In genomic region chr2:53970898-53971681, GRCh38 we compare ENCODE assay signal across 1 cellular context.
TF ChIP-seq lines count a peak whose summit lies in the region.

Gene PSME4, minus strand, starts transcription at chr2:53970993. Its CDS starts 209 bp downstream, at chr2:53970784.

TF ChIP-seq in HepG2, 621 proteins besides CTCF, POLR2A, EP300 and RAD21 (continued from another document and continues in another):
- TF ChIP-seq ZBTB26 (CRISPR knock-in tag; IDR thresholded peaks at IDR 0.05; ENCODE audit: borderline replicate concordance) (peak; percentile 89), ZNF230 (CRISPR knock-in tag; IDR thresholded peaks at IDR 0.05) (peak; percentile 62; the same call in 1 of the 2 replicates), NFE2L1 (CRISPR knock-in tag; IDR thresholded peaks at IDR 0.05; ENCODE audit: borderline replicate concordance) (no peak), ZBTB2 (CRISPR knock-in tag; IDR thresholded peaks at IDR 0.05; ENCODE audit: low read depth) (peak; percentile 95), GABPA (IDR thresholded peaks at IDR 0.05; ENCODE audit: low read depth, low read length) (peak; percentile 88), GABPA (CRISPR knock-in tag; IDR thresholded peaks at IDR 0.05; ENCODE audit: low read depth) (peak; percentile 84), SRSF1 (optimal IDR thresholded peaks at IDR 0.05; ENCODE audit: low read depth, low read length) (no peak), IKZF4 (CRISPR knock-in tag; IDR thresholded peaks at IDR 0.05; ENCODE audit: borderline replicate concordance, low read depth, not compliant biosample characterization) (peak; percentile 74), ZNF30 (CRISPR knock-in tag; IDR thresholded peaks at IDR 0.05) (peak; percentile 94), CCAR2 (optimal IDR thresholded peaks at IDR 0.05; ENCODE audit: low read depth, low read length) (no peak), ZNF724P (CRISPR knock-in tag; IDR thresholded peaks at IDR 0.05; ENCODE audit: borderline replicate concordance) (no peak; the same call in 1 of the 2 replicates), AHR (CRISPR knock-in tag; IDR thresholded peaks at IDR 0.05) (peak; percentile 81), RORA (CRISPR knock-in tag; IDR thresholded peaks at IDR 0.05) (no peak), FOXK2 (IDR thresholded peaks at IDR 0.05) (no peak), ZNF501 (CRISPR knock-in tag; IDR thresholded peaks at IDR 0.05) (no peak; the same call in 1 of the 2 replicates), FIP1L1 (IDR thresholded peaks at IDR 0.05; ENCODE audit: borderline replicate concordance, insufficient read depth, low read depth, low read length) (no peak), TOE1 (CRISPR knock-in tag; IDR thresholded peaks at IDR 0.05) (peak; percentile 59; the same call in 1 of the 2 replicates), HDAC1 (CRISPR knock-in tag; IDR thresholded peaks at IDR 0.05) (peak; percentile 84), TGIF2 (CRISPR knock-in tag; IDR thresholded peaks at IDR 0.05) (peak; percentile 75; the same call in 1 of the 2 replicates), ZKSCAN1 (IDR thresholded peaks at IDR 0.05; ENCODE audit: low read length) (no peak), RBM22 (optimal IDR thresholded peaks at IDR 0.05; ENCODE audit: low read length) (no peak), ATRX (CRISPR knock-in tag; IDR thresholded peaks at IDR 0.05; ENCODE audit: borderline replicate concordance) (no peak), PAX8 (CRISPR knock-in tag; IDR thresholded peaks at IDR 0.05; ENCODE audit: borderline replicate concordance) (peak; percentile 87), ZNF883 (CRISPR knock-in tag; IDR thresholded peaks at IDR 0.05; ENCODE audit: not compliant biosample characterization) (peak; percentile 95), ZBTB49 (CRISPR knock-in tag; IDR thresholded peaks at IDR 0.05; ENCODE audit: borderline replicate concordance) (no peak), SOX13 (IDR thresholded peaks at IDR 0.05) (peak; percentile 54; the same call in 1 of the 2 replicates), SOX13 (CRISPR knock-in tag; conservative IDR thresholded peaks at IDR 0.05 in 1 of 2, IDR thresholded peaks at IDR 0.05 in 1 of 2) (peak in 1 of 2 experiments; percentile 93; a peak in 2 of 4 replicates), ZNF382 (CRISPR knock-in tag; IDR thresholded peaks at IDR 0.05; ENCODE audit: borderline replicate concordance) (no peak), ZNF598 (CRISPR knock-in tag; IDR thresholded peaks at IDR 0.05; ENCODE audit: borderline replicate concordance) (peak; percentile 75; the same call in 1 of the 2 replicates), U2AF2 (IDR thresholded peaks at IDR 0.05; ENCODE audit: low read depth, low read length) (no peak), ZNF7 (CRISPR knock-in tag; IDR thresholded peaks at IDR 0.05) (0 out of 2 replicates have a peak, but pooled peaks have one; percentile 7), GZF1 (CRISPR knock-in tag; IDR thresholded peaks at IDR 0.05) (no peak), ZMAT5 (CRISPR knock-in tag; IDR thresholded peaks at IDR 0.05; ENCODE audit: borderline replicate concordance, low read depth) (no peak), PAXIP1 (CRISPR knock-in tag; conservative IDR thresholded peaks at IDR 0.05) (peak; percentile 36), JUND (CRISPR knock-in tag; IDR thresholded peaks at IDR 0.05) (no peak), ZBTB4 (CRISPR knock-in tag; IDR thresholded peaks at IDR 0.05; ENCODE audit: borderline replicate concordance) (no peak; the same call in 1 of the 2 replicates), GTF2F1 (IDR thresholded peaks at IDR 0.05; ENCODE audit: low read length) (peak; percentile 70), HOXA5 (CRISPR knock-in tag; IDR thresholded peaks at IDR 0.05) (peak; percentile 81), ISX (CRISPR knock-in tag; conservative IDR thresholded peaks at IDR 0.05) (peak; percentile 84), ATAD3A (CRISPR knock-in tag; IDR thresholded peaks at IDR 0.05) (no peak), ZNF275 (CRISPR knock-in tag; IDR thresholded peaks at IDR 0.05; ENCODE audit: borderline replicate concordance) (peak; percentile 87; the same call in 1 of the 2 replicates), NFRKB (IDR thresholded peaks at IDR 0.05) (no peak), RBAK (CRISPR knock-in tag; IDR thresholded peaks at IDR 0.05) (peak; percentile 25; the same call in 1 of the 2 replicates), ZNF383 (CRISPR knock-in tag; IDR thresholded peaks at IDR 0.05; ENCODE audit: borderline replicate concordance) (no peak), MYPOP (CRISPR knock-in tag; IDR thresholded peaks at IDR 0.05) (peak; percentile 83; the same call in 1 of the 2 replicates), TBX2 (CRISPR knock-in tag; IDR thresholded peaks at IDR 0.05; ENCODE audit: borderline replicate concordance) (peak; percentile 47; the same call in 1 of the 2 replicates), AGO2 (optimal IDR thresholded peaks at IDR 0.05; ENCODE audit: low read depth, low read length) (peak; percentile 45), XRCC5 (optimal IDR thresholded peaks at IDR 0.05; ENCODE audit: low read length) (peak; percentile 75), MXD1 (CRISPR knock-in tag; IDR thresholded peaks at IDR 0.05) (peak; percentile 83), ZNF605 (CRISPR knock-in tag; IDR thresholded peaks at IDR 0.05) (no peak), CREB3 (CRISPR knock-in tag; IDR thresholded peaks at IDR 0.05) (peak; percentile 93; the same call in 1 of the 2 replicates), NFATC3 (CRISPR knock-in tag; IDR thresholded peaks at IDR 0.05) (no peak), RBFOX2 (IDR thresholded peaks at IDR 0.05; ENCODE audit: low read depth, low read length) (peak; percentile 95)
